Comparison of ENCODE assay signal across 9 cellular contexts in genomic region chr15:83064859-83065258, GRCh38. TPM values are rescaled to one million over a fixed set of nuclear protein-coding genes. Genes with fewer than 3 reads are reported as not detected.
DNase-seq lines count a peak whose midpoint lies in the region; ATAC-seq and TF ChIP-seq lines count a peak whose summit lies in the region.
"Had no signal": no experiment of that assay in that cellular context is flagged by ENCODE, and none has a peak within 500 bp of the region (broad histone marks: within the 10 kb centered on the region; RNA-seq: fewer than 3 reads in every experiment).

No MANE protein-coding gene starts in this region.

- H3K4me1 Mint-ChIP-seq in activated naive CD8-positive, alpha-beta T cell treated with anti-CD3 and anti-CD28 coated beads, Interleukin-2, amount 50 U/mL, for 24 hours, result peaks cover 19% of the 10 kb centered on the region

- dilution Hi-C loops in IMR-90 (cut with HindIII; ENCODE audit: low sequenced_read_pairs, unreplicated experiment), result no loop called here

- peak overlapping the region; percentile 91 for H3K4me3 ChIP-seq in BLaER1
- H3K4me3 ChIP-seq in IMR-90 (ENCODE audit: insufficient read depth, low read depth, low read length), result peak overlapping the region; percentile 30; the same call in 1 of the 2 replicates

- no peak overlapping the region for H2BK15ac ChIP-seq in IMR-90 (ENCODE audit: low read depth, low read length)

- no peak overlapping the region for H3K14ac ChIP-seq in IMR-90 (replicated peaks; ENCODE audit: low read depth, low read length)

- no peak overlapping the region for H3K56ac ChIP-seq in IMR-90 (ENCODE audit: extremely low read depth, insufficient read depth, low read length)

- TF ChIP-seq POLR2A in IMR-90 (IDR thresholded peaks at IDR 0.05; ENCODE audit: low read depth, low read length), result no peak

- TF ChIP-seq RAD21 in IMR-90 (IDR thresholded peaks at IDR 0.05; ENCODE audit: low read length), result no peak

- H3K36me3 ChIP-seq in BLaER1 (peaks cover 26% of the 10 kb centered on the region), IMR-90 (ENCODE audit: control insufficient read depth, insufficient read depth, low read length) (peaks cover 4% of the 10 kb centered on the region; the same call in 1 of the 2 replicates)

- H4K8ac ChIP-seq in IMR-90 (ENCODE audit: low read depth in 2 of 2, low read length in 2 of 2), result no peak overlapping the region

- no peak overlapping the region for H2AFZ ChIP-seq in IMR-90 (replicated peaks; ENCODE audit: low read length, poor library complexity)

- H4K91ac ChIP-seq in IMR-90 (ENCODE audit: insufficient read depth, low read depth, low read length), result no peak overlapping the region

- H3K9me1 ChIP-seq in IMR-90 (ENCODE audit: insufficient read depth, low read length), result peaks cover 22% of the 10 kb centered on the region

- H2AK9ac ChIP-seq in IMR-90 (replicated peaks; ENCODE audit: low read depth, low read length, poor library complexity), result no peak overlapping the region

- no peak for TF ChIP-seq CTCF in IMR-90 (conservative IDR thresholded peaks at IDR 0.05; ENCODE audit: low read depth, low read length)

- peak overlapping the region; percentile 96 for H3K4me2 ChIP-seq in BLaER1
- peak overlapping the region; percentile 83 for H3K4me2 ChIP-seq in IMR-90 (ENCODE audit: low read depth, low read length)

- peak overlapping the region; percentile 1 for H3K27ac Mint-ChIP-seq in activated naive CD8-positive, alpha-beta T cell treated with anti-CD3 and anti-CD28 coated beads, Interleukin-2, amount 50 U/mL, for 24 hours

- no CpG with 5 or more reads among the region's 4 CpGs for WGBS in IMR-90 (ENCODE audit: extremely low coverage in 2 of 2, insufficient read length in 1 of 2), 2 experiments

- no TSS peak for BruUV-seq in IMR-90 (replicated peaks; lab: Mats Ljungman, UMichigan)

- CTCF ChIA-PET in IMR-90 (lab: Yijun Ruan, JAX), result interaction anchor here (0.6 kb wide), 1 partner anchor 1499 kb away, joined by 3 read pairs; no protein-coding TSS in a partner anchor

- in situ Hi-C loops in IMR-90 (cut with MboI; ENCODE audit: low sequenced_read_pairs), result loop anchor here (5.0 kb wide), 1 partner anchor 43 kb away; no protein-coding TSS in a partner anchor

- no peak overlapping the region for H3K18ac ChIP-seq in IMR-90 (ENCODE audit: low read depth, low read length)

- POLR2A ChIA-PET in IMR-90 (lab: Charles Lee; ENCODE audit: unreplicated experiment), result no interaction called here

- no peak overlapping the region for H2BK120ac ChIP-seq in IMR-90 (ENCODE audit: low read depth, low read length)

- ATAC-seq in IMR-90 (ENCODE audit: low read depth), result no peak
- no peak for ATAC-seq in activated naive CD8-positive, alpha-beta T cell treated with anti-CD3 and anti-CD28 coated beads, Interleukin-2, amount 50 U/mL, for 24 hours
- ATAC-seq in HG02571 (IDR thresholded peaks at IDR 0.05; ENCODE audit: unreplicated experiment), result no peak

- no peak overlapping the region for H3K4ac ChIP-seq in IMR-90 (ENCODE audit: low read depth, low read length)

- no peak overlapping the region for H3K23ac ChIP-seq in IMR-90 (ENCODE audit: low read depth, low read length)

- H3K9me3 ChIP-seq in BLaER1, result peaks cover 7% of the 10 kb centered on the region; the same call in 1 of the 2 replicates
- no peaks in the 10 kb centered on the region for H3K9me3 ChIP-seq in IMR-90 (ENCODE audit: control insufficient read depth, insufficient read depth, low read length)

- peaks cover 19% of the 10 kb centered on the region for H3K36me3 Mint-ChIP-seq in activated naive CD8-positive, alpha-beta T cell treated with anti-CD3 and anti-CD28 coated beads, Interleukin-2, amount 50 U/mL, for 24 hours (ENCODE audit: low read depth)

- peak overlapping the region; percentile 97 for H3K9ac ChIP-seq in BLaER1
- H3K9ac ChIP-seq in IMR-90 (ENCODE audit: low read depth, low read length), result no peak overlapping the region

- H3K9me3 Mint-ChIP-seq in activated naive CD8-positive, alpha-beta T cell treated with anti-CD3 and anti-CD28 coated beads, Interleukin-2, amount 50 U/mL, for 24 hours, result peaks cover 5% of the 10 kb centered on the region

- intact Hi-C loops in IMR-90 (cut with micrococcal nuclease), result no loop called here

- peaks cover 49% of the 10 kb centered on the region for H3K4me1 ChIP-seq in BLaER1
- H3K4me1 ChIP-seq in IMR-90 (ENCODE audit: control insufficient read depth, insufficient read depth, low read length), result peaks cover 10% of the 10 kb centered on the region

- DNase-seq in IMR-90 (peak; percentile 37), lung microvascular endothelial cell (ENCODE audit: low read depth in 2 of 2) (peak; percentile 51 to 55), globus pallidus (ENCODE audit: low spot score) (no peak), NCI-H1436 (lab: John Stamatoyannopoulos, UW) (no peak), cerebellar cortex (ENCODE audit: low spot score) (no peak)
- DNase-seq in activated naive CD8-positive, alpha-beta T cell treated with anti-CD3 and anti-CD28 coated beads, Interleukin-2, amount 50 U/mL, for 24 hours, result no peak
- DNase-seq: stimulated activated CD4-positive, alpha-beta T cell treated with anti-CD3 and anti-CD28 coated beads, Interleukin-15, amount 100 ng/mL, for 24 hours had no signal

- no peak overlapping the region for H3K4me3 Mint-ChIP-seq in activated naive CD8-positive, alpha-beta T cell treated with anti-CD3 and anti-CD28 coated beads, Interleukin-2, amount 50 U/mL, for 24 hours

- H3K27me3 Mint-ChIP-seq in activated naive CD8-positive, alpha-beta T cell treated with anti-CD3 and anti-CD28 coated beads, Interleukin-2, amount 50 U/mL, for 24 hours, result peaks cover 1% of the 10 kb centered on the region

- no peak overlapping the region for H2AK5ac ChIP-seq in IMR-90 (ENCODE audit: low read depth, low read length)

- H2BK20ac ChIP-seq in IMR-90 (ENCODE audit: low read depth, low read length), result no peak overlapping the region

- H4K5ac ChIP-seq in IMR-90 (ENCODE audit: low read depth, low read length), result no peak overlapping the region

- H3K79me1 ChIP-seq in IMR-90 (ENCODE audit: low read depth in 1 of 2, low read length in 2 of 2), result peaks cover 15 to 42% of the 10 kb centered on the region in 2 experiments

- peak overlapping the region; percentile 44 for H2BK5ac ChIP-seq in IMR-90 (ENCODE audit: low read depth, low read length, poor library complexity, severe bottlenecking)

- H3K27me3 ChIP-seq in BLaER1, result no peaks in the 10 kb centered on the region
- no peaks in the 10 kb centered on the region for H3K27me3 ChIP-seq in IMR-90 (ENCODE audit: control insufficient read depth, insufficient read depth, low read length)

- H4K20me1 ChIP-seq in BLaER1, result peaks cover 64% of the 10 kb centered on the region
- peaks cover 52% of the 10 kb centered on the region for H4K20me1 ChIP-seq in IMR-90 (ENCODE audit: insufficient read depth, low read length)

- no peak overlapping the region for H3K27ac ChIP-seq in BLaER1
- H3K27ac ChIP-seq in IMR-90 (ENCODE audit: insufficient read depth, low read length), result no peak overlapping the region

TF ChIP-seq in IMR-90, 13 proteins besides CTCF, POLR2A, EP300 and RAD21:
- no peak for TF ChIP-seq BHLHE40 (IDR thresholded peaks at IDR 0.05; ENCODE audit: low read depth, low read length)
- TF ChIP-seq ELK1 (IDR thresholded peaks at IDR 0.05; ENCODE audit: borderline replicate concordance, low read depth, low read length), result no peak
- no peak for TF ChIP-seq SMC3 (IDR thresholded peaks at IDR 0.05; ENCODE audit: low read depth, low read length)
- TF ChIP-seq MAFK (IDR thresholded peaks at IDR 0.05; ENCODE audit: low read depth, low read length), result no peak
- TF ChIP-seq CHD1 (IDR thresholded peaks at IDR 0.05; ENCODE audit: low read depth, low read length), result no peak
- no peak for TF ChIP-seq CEBPB (IDR thresholded peaks at IDR 0.05; ENCODE audit: low read depth, low read length)
- no peak for TF ChIP-seq NFE2L2 (IDR thresholded peaks at IDR 0.05; ENCODE audit: low read depth, low read length)
- TF ChIP-seq FOS (IDR thresholded peaks at IDR 0.05; ENCODE audit: low read depth, low read length), result no peak
- no peak for TF ChIP-seq USF2 (IDR thresholded peaks at IDR 0.05; ENCODE audit: low read depth, low read length)
- TF ChIP-seq RCOR1 (IDR thresholded peaks at IDR 0.05; ENCODE audit: insufficient replicate concordance, low read length), result no peak
- TF ChIP-seq MXI1 (IDR thresholded peaks at IDR 0.05; ENCODE audit: borderline replicate concordance, low read depth, low read length), result no peak
- TF ChIP-seq RFX5 (IDR thresholded peaks at IDR 0.05; ENCODE audit: low read depth, low read length), result no peak

RNA-seq across cellular contexts. Expression of gene BTBD1, which starts 2.2 kb away (rescaled TPM):
- total RNA-seq in IMR-90 (2012; rRNA removed) (78.7 and 90.5 TPM in 2 replicates), lung microvascular endothelial cell (78.0 and 94.6 TPM in 2 replicates)
- 32.8 and 39.3 TPM in 2 replicates for polyA plus RNA-seq in IMR-90 (2012; rRNA removed)
- polyA plus RNA-seq in IMR-90 (2012; cell fraction: cytosol; rRNA removed), result 12.1 and 20.3 TPM in 2 replicates
- polyA plus RNA-seq in IMR-90 (2012; cell fraction: nucleus; rRNA removed; ENCODE audit: low replicate concordance), result 9.5 and 22.4 TPM in 2 replicates

RNA-seq across cellular contexts. Expression of gene TM6SF1, which starts 42.6 kb away (rescaled TPM):
- total RNA-seq in IMR-90 (2012; rRNA removed) (1.6 and 1.9 TPM in 2 replicates), lung microvascular endothelial cell (30.9 and 51.6 TPM in 2 replicates)
- polyA plus RNA-seq in IMR-90 (2012; rRNA removed), result 1.3 and 1.9 TPM in 2 replicates
- polyA plus RNA-seq in IMR-90 (2012; cell fraction: cytosol; rRNA removed), result 1.1 and 1.8 TPM in 2 replicates
- polyA plus RNA-seq in IMR-90 (2012; cell fraction: nucleus; rRNA removed; ENCODE audit: low replicate concordance), result 1.1 and 2.5 TPM in 2 replicates

RNA-seq across cellular contexts. Expression of gene C15orf40, which starts 53.4 kb away (rescaled TPM):
- total RNA-seq in IMR-90 (2012; rRNA removed) (4.4 and 7.0 TPM in 2 replicates), lung microvascular endothelial cell (11.1 and 12.2 TPM in 2 replicates)
- 10.7 and 12.3 TPM in 2 replicates for polyA plus RNA-seq in IMR-90 (2012; rRNA removed)
- 8.1 and 12.8 TPM in 2 replicates for polyA plus RNA-seq in IMR-90 (2012; cell fraction: cytosol; rRNA removed)
- 6.0 and 8.1 TPM in 2 replicates for polyA plus RNA-seq in IMR-90 (2012; cell fraction: nucleus; rRNA removed; ENCODE audit: low replicate concordance)

Comparison
In these comparisons a context has a peak if more than half of its experiments do, and no peak if none do; other contexts are left out.
1. DNase-seq: peak in IMR-90 (single experiment) and lung microvascular endothelial cell (2 of 2); none in activated naive CD8-positive, alpha-beta T cell treated with anti-CD3 and anti-CD28 coated beads, Interleukin-2, amount 50 U/mL, for 24 hours (single experiment), globus pallidus (single experiment), NCI-H1436 (single experiment) and cerebellar cortex (single experiment).
2. RNA of gene TM6SF1, which starts 42.6 kb away (total RNA-seq): 30.9 to 51.6 TPM in lung microvascular endothelial cell; 1.6 to 1.9 TPM in IMR-90; every median in the first group is over 10 times any median in the second.